26 cellular contexts compared by ENCODE assay signal in genomic region chr7:106984034-106984433, GRCh38.
"Had no signal": no experiment of that assay in that cellular context is flagged by ENCODE, and none has a peak within 500 bp of the region (broad histone marks: within the 10 kb centered on the region; RNA-seq: fewer than 3 reads in every experiment).

No MANE protein-coding gene starts in this region.

- ATAC-seq: stimulated activated effector memory CD8-positive, alpha-beta T cell treated with anti-CD3 and anti-CD28 coated beads, Interleukin-12 subunit alpha, Interleukin-12 subunit beta, amount 100 ng/mL, for 72 hours; stimulated activated memory B cell treated with anti-CD40 and anti-IgM and Interleukin-4, amounts not matched to agents 10 μg/mL and 1 μg/mL and 100 μg/mL, for 72 hours; stimulated activated naive B cell treated with anti-CD40 and anti-IgM and Interleukin-4, amounts not matched to agents 10 μg/mL and 1 μg/mL and 100 μg/mL, for 72 hours; stimulated activated naive CD8-positive, alpha-beta T cell treated with anti-CD3 and anti-CD28 coated beads, Interleukin-15, amount 100 ng/mL, for 72 hours; upper lobe of right lung had no signal

- H3K4me1 ChIP-seq: stomach, suprapubic skin, thyroid gland, tibial artery, transverse colon, upper lobe of left lung, upper lobe of right lung, uterus, vagina had no signal

- H3K36me3 ChIP-seq: stomach, suprapubic skin, thoracic aorta, thyroid gland, tibial artery, tibial nerve, transverse colon, upper lobe of left lung, upper lobe of right lung, uterus, vagina had no signal

- H3K9me3 ChIP-seq: stomach, suprapubic skin, testis, thoracic aorta, thyroid gland, tibial artery, tibial nerve, transverse colon, upper lobe of left lung, upper lobe of right lung, uterus, vagina had no signal

- FAIRE-seq: urothelium cell line had no signal

- H3K4me3 ChIP-seq: stomach, suprapubic skin, testis, thoracic aorta, thyroid gland, tibial artery, tibial nerve, transverse colon, upper lobe of left lung, upper lobe of right lung, uterus, vagina had no signal

- H3K27ac ChIP-seq: stomach, suprapubic skin, testis, thoracic aorta, thyroid gland, tibial artery, tibial nerve, transverse colon, upper lobe of left lung, upper lobe of right lung, uterus, vagina had no signal

- H3K27me3 ChIP-seq: stomach, suprapubic skin, testis, thyroid gland, tibial artery, tibial nerve, transverse colon, upper lobe of left lung, upper lobe of right lung, uterus, vagina had no signal

- DNase-seq: stimulated activated CD4-positive, alpha-beta T cell treated with anti-CD3 and anti-CD28 coated beads, Interleukin-2, amount 100 ng/mL, for 48 hours; stimulated activated CD4-positive, alpha-beta T cell treated with anti-CD3 and anti-CD28 coated beads, Interleukin-4, amount 100 ng/mL, for 1 hour; stimulated activated CD4-positive, alpha-beta T cell treated with anti-CD3 and anti-CD28 coated beads, Interleukin-4, amount 100 ng/mL, for 24 hours; stimulated activated CD4-positive, alpha-beta T cell treated with anti-CD3 and anti-CD28 coated beads, Interleukin-4, amount 100 ng/mL, for 4 hours; stimulated activated CD8-positive, alpha-beta memory T cell treated with anti-CD3 and anti-CD28 coated beads, Interleukin-4, amount 100 ng/mL, for 48 hours; stimulated activated naive B cell treated with anti-CD40 and anti-IgM and Interleukin-4, amounts not matched to agents 10 μg/mL and 1 μg/mL and 100 μg/mL, for 72 hours; stimulated activated naive CD4-positive, alpha-beta T cell; stimulated activated naive CD4-positive, alpha-beta T cell treated with Interleukin-2 at 50 U/mL for 16 hours; stimulated activated naive CD8-positive, alpha-beta T cell treated with anti-CD3 and anti-CD28 coated beads, Interleukin-15, amount 100 ng/mL, for 72 hours; stomach; substantia nigra; testis; thyroid gland; tibial artery; transverse colon; trophoblast cell; upper lobe of left lung; upper lobe of right lung; uterus had no signal
